ENCODE assay signal across 8 cellular contexts in genomic region chr17:60720763-60721531, GRCh38. TPM values are rescaled to one million over a fixed set of nuclear protein-coding genes. Genes with fewer than 3 reads are reported as not detected.
DNase-seq lines count a peak whose midpoint lies in the region; ATAC-seq and TF ChIP-seq lines count a peak whose summit lies in the region.

No MANE protein-coding gene starts in this region.

- H3K36me3 Mint-ChIP-seq in immature natural killer cell, result peaks cover 0 to 4% (median 0%) of the 10 kb centered on the region in 3 donors

- H4K20me1 ChIP-seq in Loucy (ENCODE audit: insufficient read depth, low read length, poor library complexity, severe bottlenecking), result no peaks in the 10 kb centered on the region

- TF ChIP-seq CTCF in Loucy (conservative IDR thresholded peaks at IDR 0.05; ENCODE audit: low read length), result peak; percentile 94
- peak; percentile 73 to 83 (median 79) for TF ChIP-seq CTCF in body of pancreas (IDR thresholded peaks at IDR 0.05)

- no peaks in the 10 kb centered on the region for H3K9me3 Mint-ChIP-seq in immature natural killer cell

- DNase-seq in activated CD8-positive, alpha-beta memory T cell treated with anti-CD3 and anti-CD28 coated beads, Interleukin-2, amount 50 U/mL, for 24 hours (ENCODE audit: extremely low read depth), result peak; percentile 2
- no peak for DNase-seq in activated CD8-positive, alpha-beta memory T cell treated with anti-CD3 and anti-CD28 coated beads, Interleukin-2, amount 50 U/mL, for 48 hours
- DNase-seq in RPMI7951 (ENCODE audit: low read depth) (peak; percentile 59), body of pancreas (peak; percentile 40 to 57 (median 41)), immature natural killer cell (peak; percentile 20 to 46 (median 32)), smooth muscle cell of the brain vasculature (ENCODE audit: low read depth, low spot score) (peak; percentile 54)

- no peak overlapping the region for H3K4me2 ChIP-seq in Loucy (ENCODE audit: low read depth, low read length, poor library complexity, severe bottlenecking)

- no peaks in the 10 kb centered on the region for H3K79me2 ChIP-seq in Loucy (ENCODE audit: insufficient read depth, low read length)

- H3K36me3 ChIP-seq in Loucy (ENCODE audit: insufficient read depth, low read length), result no peaks in the 10 kb centered on the region
- no peaks in the 10 kb centered on the region for H3K36me3 ChIP-seq in body of pancreas (replicated peaks in 1 of 2; ENCODE audit: insufficient read depth in 1 of 2, low read depth in 2 of 2)

- H3K9me3 ChIP-seq in Loucy (ENCODE audit: insufficient read depth, low read depth, low read length), result no peaks in the 10 kb centered on the region
- no peaks in the 10 kb centered on the region for H3K9me3 ChIP-seq in body of pancreas

- no peak overlapping the region for H3K9ac ChIP-seq in Loucy (ENCODE audit: low read depth, low read length, poor library complexity, severe bottlenecking)

- intact Hi-C loops in body of pancreas (cut with DNase I), result loop anchor here (10.0 kb wide), 1 partner anchor 674 kb away; the partner anchor contains the start of gene TBX2

- H2AFZ ChIP-seq in Loucy (ENCODE audit: low read length), result no peak overlapping the region

- H3K4me1 ChIP-seq in Loucy (ENCODE audit: insufficient read depth, low read length, poor library complexity, severe bottlenecking), result no peaks in the 10 kb centered on the region
- H3K4me1 ChIP-seq in body of pancreas, result no peaks in the 10 kb centered on the region

- TF ChIP-seq POLR2A in body of pancreas (IDR thresholded peaks at IDR 0.05), result no peak

- H3K27me3 Mint-ChIP-seq in immature natural killer cell (ENCODE audit: low read depth in 3 of 3), result peaks cover 0 to 2% (median 0%) of the 10 kb centered on the region in 3 donors

- no peaks in the 10 kb centered on the region for H3K9me2 ChIP-seq in Loucy (replicated peaks; ENCODE audit: low read depth, low read length)

- 40 to 41% methylated on average over 5 of the region's 5 CpGs for WGBS in body of pancreas, 2 donors

- no peak overlapping the region for H3K27ac Mint-ChIP-seq in immature natural killer cell

- H3K4me3 ChIP-seq in Loucy (ENCODE audit: low read length, poor library complexity, severe bottlenecking), result no peak overlapping the region
- H3K4me3 ChIP-seq in body of pancreas, result no peak overlapping the region

- peaks cover 4 to 9% of the 10 kb centered on the region in 2 donors for H3K4me1 Mint-ChIP-seq in immature natural killer cell

- H3F3A ChIP-seq in Loucy (ENCODE audit: low read depth), result no peaks in the 10 kb centered on the region

- H3K4me3 Mint-ChIP-seq in immature natural killer cell, result no peak overlapping the region

- H3K27ac ChIP-seq in body of pancreas, result no peak overlapping the region

- H3K27me3 ChIP-seq in Loucy (ENCODE audit: insufficient read depth, low read length, poor library complexity, severe bottlenecking) (no peaks in the 10 kb centered on the region), body of pancreas (no peaks in the 10 kb centered on the region)

- peak; percentile 58 for ATAC-seq in body of pancreas
- no peak for ATAC-seq in HG03460 (IDR thresholded peaks at IDR 0.05; ENCODE audit: unreplicated experiment)

RNA-seq across cellular contexts. Expression of gene BCAS3, which starts 43.3 kb away (rescaled TPM):
- 7.6 and 11.2 TPM in 2 replicates for total RNA-seq in RPMI7951 (2014; rRNA removed; shearing (Covaris generic))
- total RNA-seq in body of pancreas, result 10 to 100 TPM; 44.1 to 71.5 TPM
- 10 to 100 TPM; 26.3 to 53.8 (median 50.1) TPM for polyA plus RNA-seq in immature natural killer cell
